1 cellular context compared by ENCODE assay signal in genomic region chr17:46876353-46876887, GRCh38.
TF ChIP-seq lines count a peak whose summit lies in the region.

No MANE protein-coding gene starts in this region.

TF ChIP-seq in GM23338, 12 proteins besides CTCF, POLR2A, EP300 and RAD21 (continued from another document):
- TF ChIP-seq ZNF114 (CRISPR knock-in tag; IDR thresholded peaks at IDR 0.05) (no peak), ETS1 (IDR thresholded peaks at IDR 0.05) (no peak), CREB1 (CRISPR knock-in tag; IDR thresholded peaks at IDR 0.05; ENCODE audit: low read depth) (no peak)
